8 cellular contexts compared by ENCODE assay signal in the genomic region with DNA sequence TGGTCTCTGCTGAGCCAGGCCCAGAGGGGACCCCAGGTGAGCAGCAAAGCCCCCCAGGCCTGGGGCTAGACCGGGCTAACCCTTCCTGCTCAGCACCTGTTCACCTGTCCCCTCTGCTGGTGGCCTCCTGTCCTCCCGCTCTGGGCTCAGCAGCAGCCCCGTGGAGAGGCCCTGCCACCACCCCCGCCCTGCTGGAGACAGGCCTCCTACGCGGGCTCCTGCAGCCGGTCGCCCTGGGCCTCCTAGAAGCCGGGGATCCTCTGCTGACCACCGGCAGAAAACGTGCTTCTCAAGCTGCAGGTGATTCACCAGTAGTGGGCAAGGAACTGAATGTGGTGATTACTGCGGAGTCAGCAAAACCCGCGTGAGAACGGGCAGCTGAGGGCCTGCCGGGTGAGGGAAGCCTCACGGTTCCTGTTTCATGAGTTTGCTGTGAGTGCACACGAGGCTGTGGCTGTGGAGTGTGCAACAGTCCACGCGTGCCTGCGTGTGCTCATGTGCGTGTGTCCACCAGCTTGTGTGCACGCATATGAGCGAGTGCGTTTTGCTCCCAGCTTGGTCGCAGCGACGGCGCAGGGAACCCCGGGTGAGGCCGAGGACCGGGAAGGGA. TPM values are rescaled to one million over a fixed set of nuclear protein-coding genes. Genes with fewer than 3 reads are reported as not detected.
DNase-seq lines count a peak whose midpoint lies in the region; ATAC-seq and TF ChIP-seq lines count a peak whose summit lies in the region.

No MANE protein-coding gene starts in this region.

- peak overlapping the region; percentile 83 for H3K9ac ChIP-seq in mesenchymal stem cell (ENCODE audit: low read length)

- H3K27ac ChIP-seq in mesenchymal stem cell (ENCODE audit: low read length, poor library complexity, severe bottlenecking) (no peak overlapping the region), upper lobe of right lung (peak overlapping the region; percentile 76)

- DNase-seq in NCI-H1417 (lab: John Stamatoyannopoulos, UW): peak in 2 of 3 experiments; percentile 68 to 74
- no peak for DNase-seq in NCI-H1417 treated with DMSO at 0.1 percent for 48 hours (lab: John Stamatoyannopoulos, UW)
- peak; percentile 93 for DNase-seq in RPMI8226
- DNase-seq in dermis blood vessel endothelial cell: peak; percentile 24
- peak; percentile 55 for DNase-seq in mesenchymal stem cell
- peak; percentile 77 for DNase-seq in upper lobe of right lung
- no peak for DNase-seq in T-helper 9 cell

- ATAC-seq in upper lobe of right lung (peak; percentile 66), GM19455 (IDR thresholded peaks at IDR 0.05; ENCODE audit: unreplicated experiment) (no peak)

- H4K91ac ChIP-seq in mesenchymal stem cell (ENCODE audit: low read length): peak overlapping the region; percentile 78

- no peaks in the 10 kb centered on the region for H3K79me1 ChIP-seq in mesenchymal stem cell (replicated peaks; ENCODE audit: low read length, poor library complexity, severe bottlenecking)

- H3K9me3 ChIP-seq in mesenchymal stem cell (ENCODE audit: control insufficient read depth, low read length): no peaks in the 10 kb centered on the region
- no peaks in the 10 kb centered on the region for H3K9me3 ChIP-seq in upper lobe of right lung

- peak overlapping the region in 1 of 2 experiments; percentile 87 for H3K14ac ChIP-seq in mesenchymal stem cell (ENCODE audit: low read length in 2 of 2)

- no peak overlapping the region for H2AK5ac ChIP-seq in mesenchymal stem cell (ENCODE audit: low read length, severe bottlenecking)

- H3K18ac ChIP-seq in mesenchymal stem cell (ENCODE audit: low read depth in 1 of 2, low read length in 2 of 2): peak overlapping the region in 1 of 2 experiments; percentile 93

- WGBS in mesenchymal stem cell: 40% methylated on average over 32 of the region's 32 CpGs

- peak overlapping the region in 1 of 2 experiments; percentile 17 for H2BK12ac ChIP-seq in mesenchymal stem cell (ENCODE audit: low read length in 2 of 2)

- H2BK15ac ChIP-seq in mesenchymal stem cell (ENCODE audit: low read depth, poor library complexity, severe bottlenecking): peak overlapping the region; percentile 91

- TF ChIP-seq CTCF in upper lobe of right lung (IDR thresholded peaks at IDR 0.05): no peak

- no peaks in the 10 kb centered on the region for H3K27me3 ChIP-seq in mesenchymal stem cell (ENCODE audit: control insufficient read depth in 1 of 2, insufficient read depth in 1 of 2, low read length in 2 of 2)
- no peaks in the 10 kb centered on the region for H3K27me3 ChIP-seq in upper lobe of right lung

- H2BK120ac ChIP-seq in mesenchymal stem cell (ENCODE audit: low read depth, low read length): no peak overlapping the region

- H3K4me3 ChIP-seq in mesenchymal stem cell (ENCODE audit: insufficient read depth in 1 of 2, low read depth in 1 of 2, low read length in 2 of 2) (peak overlapping the region; percentile 53 to 88), upper lobe of right lung (peak overlapping the region; percentile 70)

- H3K4me2 ChIP-seq in mesenchymal stem cell (ENCODE audit: low read length, poor library complexity, severe bottlenecking): peak overlapping the region; percentile 95

- peaks cover 3 to 5% of the 10 kb centered on the region in 2 experiments for H3K36me3 ChIP-seq in mesenchymal stem cell (ENCODE audit: control insufficient read depth in 1 of 2, insufficient read depth in 2 of 2, low read depth in 1 of 2, low read length in 2 of 2)
- H3K36me3 ChIP-seq in upper lobe of right lung: no peaks in the 10 kb centered on the region

- H3K4ac ChIP-seq in mesenchymal stem cell (ENCODE audit: low read depth in 1 of 2, low read length in 2 of 2): peak overlapping the region; percentile 1 to 20

- intact Hi-C loops in upper lobe of right lung (cut with DNase I): loop anchor here (10.0 kb wide), 1 partner anchor 298 kb away; a partner anchor contains a TSS

- H3K23ac ChIP-seq in mesenchymal stem cell (ENCODE audit: low read length in 2 of 2): no peak overlapping the region

- H2AFZ ChIP-seq in mesenchymal stem cell (ENCODE audit: low read depth, low read length): peak overlapping the region; percentile 82

- H3K4me1 ChIP-seq in mesenchymal stem cell (ENCODE audit: control insufficient read depth, insufficient read depth, low read depth, low read length) (peaks cover 66% of the 10 kb centered on the region), upper lobe of right lung (peaks cover 38% of the 10 kb centered on the region)

- peak overlapping the region; percentile 52 for H4K8ac ChIP-seq in mesenchymal stem cell (ENCODE audit: low read length)

- no peak overlapping the region for H2BK5ac ChIP-seq in mesenchymal stem cell (ENCODE audit: low read depth, low read length, poor library complexity, severe bottlenecking)

RNA-seq across cellular contexts. Expression of a gene that starts 0.8 kb away (rescaled TPM):
- total RNA-seq in dermis blood vessel endothelial cell (3.6 and 7.5 TPM in 2 replicates), upper lobe of right lung (26.4 TPM)
- polyA plus RNA-seq in mesenchymal stem cell (2013, experiment 1 of 2): 3.1 TPM
- polyA plus RNA-seq in mesenchymal stem cell (2013, experiment 2 of 2): 3.2 TPM

RNA-seq across cellular contexts. Expression of a gene that starts 15.4 kb away (rescaled TPM):
- not detected in 2 replicates for total RNA-seq in dermis blood vessel endothelial cell
- polyA plus RNA-seq in mesenchymal stem cell (2013, experiment 1 of 2): 0.03 TPM
- 0.12 TPM for polyA plus RNA-seq in mesenchymal stem cell (2013, experiment 2 of 2)
- total RNA-seq in upper lobe of right lung: 7.2 TPM

RNA-seq across cellular contexts. Expression of a gene that starts 26.3 kb away (rescaled TPM):
- total RNA-seq in dermis blood vessel endothelial cell (0.05 TPM in 1 of 2 replicates, not detected in the other), upper lobe of right lung (not detected)
- 0.03 TPM for polyA plus RNA-seq in mesenchymal stem cell (2013, experiment 1 of 2)
- not detected for polyA plus RNA-seq in mesenchymal stem cell (2013, experiment 2 of 2)

RNA-seq across cellular contexts. Expression of a gene that starts 38.8 kb away (rescaled TPM):
- total RNA-seq in dermis blood vessel endothelial cell (not detected in 2 replicates), upper lobe of right lung (not detected)
- not detected for polyA plus RNA-seq in mesenchymal stem cell (2013, experiment 1 of 2)
- not detected for polyA plus RNA-seq in mesenchymal stem cell (2013, experiment 2 of 2)

RNA-seq across cellular contexts. Expression of a gene that starts 59.3 kb away (rescaled TPM):
- total RNA-seq in dermis blood vessel endothelial cell (39.3 and 69.2 TPM in 2 replicates), upper lobe of right lung (150 TPM)
- 100 TPM for polyA plus RNA-seq in mesenchymal stem cell (2013, experiment 1 of 2)
- 98.8 TPM for polyA plus RNA-seq in mesenchymal stem cell (2013, experiment 2 of 2)

Comparison
In these comparisons a context has a peak if more than half of its experiments do, and no peak if none do; other contexts are left out.
1. DNase-seq: peak in NCI-H1417 (2 of 3), RPMI8226 (single experiment), dermis blood vessel endothelial cell (single experiment), mesenchymal stem cell (single experiment) and upper lobe of right lung (single experiment); none in NCI-H1417 treated with DMSO at 0.1 percent for 48 hours (single experiment) and T-helper 9 cell (single experiment).